In the genomic region with DNA sequence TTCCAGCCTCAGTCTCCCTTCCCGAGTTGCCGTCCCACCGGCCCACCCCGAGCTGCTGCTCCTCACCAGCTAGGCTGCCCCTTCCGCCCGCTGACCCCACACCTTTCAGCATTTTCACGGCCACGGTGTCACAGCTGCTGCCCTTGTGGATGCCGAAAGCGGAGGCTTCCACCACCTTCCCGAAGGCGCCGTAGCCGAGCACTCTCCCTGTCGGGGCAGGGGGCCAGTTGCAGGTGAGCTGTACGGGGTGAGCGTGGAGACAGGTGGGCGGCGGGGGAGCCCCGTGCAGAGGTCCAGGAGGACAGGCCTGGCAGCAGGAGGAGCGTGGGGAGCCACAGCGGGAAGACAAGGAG, we compare ENCODE assay signal across 1 cellular context.
TF ChIP-seq lines count a peak whose summit lies in the region.

No MANE protein-coding gene starts in this region.

TF ChIP-seq in neural cell, 6 proteins besides CTCF, POLR2A, EP300 and RAD21 (continued from another document):
- TF ChIP-seq, protein P1, sequence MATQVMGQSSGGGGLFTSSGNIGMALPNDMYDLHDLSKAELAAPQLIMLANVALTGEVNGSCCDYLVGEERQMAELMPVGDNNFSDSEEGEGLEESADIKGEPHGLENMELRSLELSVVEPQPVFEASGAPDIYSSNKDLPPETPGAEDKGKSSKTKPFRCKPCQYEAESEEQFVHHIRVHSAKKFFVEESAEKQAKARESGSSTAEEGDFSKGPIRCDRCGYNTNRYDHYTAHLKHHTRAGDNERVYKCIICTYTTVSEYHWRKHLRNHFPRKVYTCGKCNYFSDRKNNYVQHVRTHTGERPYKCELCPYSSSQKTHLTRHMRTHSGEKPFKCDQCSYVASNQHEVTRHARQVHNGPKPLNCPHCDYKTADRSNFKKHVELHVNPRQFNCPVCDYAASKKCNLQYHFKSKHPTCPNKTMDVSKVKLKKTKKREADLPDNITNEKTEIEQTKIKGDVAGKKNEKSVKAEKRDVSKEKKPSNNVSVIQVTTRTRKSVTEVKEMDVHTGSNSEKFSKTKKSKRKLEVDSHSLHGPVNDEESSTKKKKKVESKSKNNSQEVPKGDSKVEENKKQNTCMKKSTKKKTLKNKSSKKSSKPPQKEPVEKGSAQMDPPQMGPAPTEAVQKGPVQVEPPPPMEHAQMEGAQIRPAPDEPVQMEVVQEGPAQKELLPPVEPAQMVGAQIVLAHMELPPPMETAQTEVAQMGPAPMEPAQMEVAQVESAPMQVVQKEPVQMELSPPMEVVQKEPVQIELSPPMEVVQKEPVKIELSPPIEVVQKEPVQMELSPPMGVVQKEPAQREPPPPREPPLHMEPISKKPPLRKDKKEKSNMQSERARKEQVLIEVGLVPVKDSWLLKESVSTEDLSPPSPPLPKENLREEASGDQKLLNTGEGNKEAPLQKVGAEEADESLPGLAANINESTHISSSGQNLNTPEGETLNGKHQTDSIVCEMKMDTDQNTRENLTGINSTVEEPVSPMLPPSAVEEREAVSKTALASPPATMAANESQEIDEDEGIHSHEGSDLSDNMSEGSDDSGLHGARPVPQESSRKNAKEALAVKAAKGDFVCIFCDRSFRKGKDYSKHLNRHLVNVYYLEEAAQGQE (IDR thresholded peaks at IDR 0.05; ENCODE audit: borderline replicate concordance): no peak
